ENCODE assay signal across 26 cellular contexts in the genomic region with DNA sequence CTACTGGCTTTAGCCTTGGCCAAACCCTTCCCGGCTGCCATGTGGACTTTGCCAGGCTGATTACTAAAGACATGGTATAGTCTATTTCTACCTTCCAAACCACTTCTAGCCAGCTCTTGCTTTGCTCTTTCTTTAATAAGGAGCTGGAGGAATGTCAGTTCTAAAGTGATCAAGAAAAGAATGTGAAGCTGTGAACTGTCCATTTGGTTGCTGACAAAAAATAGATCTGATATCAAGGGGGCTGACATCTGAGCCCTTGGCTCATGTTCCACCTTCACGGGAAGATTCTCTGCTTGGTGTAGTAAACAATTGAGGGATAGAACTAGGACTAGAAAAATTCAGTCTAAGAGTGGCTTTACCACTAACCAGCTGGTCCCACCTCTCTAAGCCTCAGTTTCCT. TPM values are rescaled to one million over a fixed set of nuclear protein-coding genes. Genes with fewer than 3 reads are reported as not detected.
"Had no signal": no experiment of that assay in that cellular context is flagged by ENCODE, and none has a peak within 500 bp of the region (broad histone marks: within the 10 kb centered on the region; RNA-seq: fewer than 3 reads in every experiment).

No MANE protein-coding gene starts in this region.

- H3K4me1 ChIP-seq: ascending aorta, breast epithelium, colonic mucosa, foreskin keratinocyte, gastroesophageal sphincter had no signal

- H3K36me3 ChIP-seq: ascending aorta, breast epithelium, cardiac muscle cell, colonic mucosa, gastroesophageal sphincter had no signal

- H3K27ac ChIP-seq: breast epithelium, cardiac muscle cell, colonic mucosa, foreskin keratinocyte had no signal

- ATAC-seq: activated CD4-positive, alpha-beta T cell treated with anti-CD3 and anti-CD28 coated beads for 36 hours; activated naive CD4-positive, alpha-beta T cell treated with anti-CD3 and anti-CD28 coated beads, Interleukin-2, amount 50 U/mL, for 72 hours; activated T-cell treated with anti-CD3 and anti-CD28 coated beads, Interleukin-2, amount 50 U/mL, for 72 hours; esophagus mucosa; foreskin keratinocyte; gastroesophageal sphincter had no signal

- H3K4me3 ChIP-seq: ascending aorta, breast epithelium, cardiac muscle cell, colonic mucosa, gastroesophageal sphincter had no signal

- H3K9me3 ChIP-seq: ascending aorta, breast epithelium, colonic mucosa, gastroesophageal sphincter had no signal

- DNase-seq: activated CD4-positive, alpha-beta memory T cell treated with anti-CD3 and anti-CD28 coated beads, Interleukin-2, amount 10 ng/mL, durations not matched to agents 7 days and 5 days; activated CD4-positive, alpha-beta T cell treated with anti-CD3 and anti-CD28 coated beads for 36 hours; activated CD4-positive, alpha-beta T cell treated with anti-CD3 and anti-CD28 coated beads, Interleukin-2, amount 10 ng/mL, durations not matched to agents 24 days and 14 days; activated CD4-positive, CD25-positive, alpha-beta regulatory T cell; activated CD4-positive, CD25-positive, alpha-beta regulatory T cell treated with anti-CD3 and anti-CD28 coated beads, Interleukin-2, amount 50 U/mL, for 72 hours; activated CD8-positive, alpha-beta memory T cell treated with anti-CD3 and anti-CD28 coated beads, Interleukin-2, amount 50 U/mL, for 48 hours; activated gamma-delta T cell; activated naive CD4-positive, alpha-beta T cell; activated naive CD4-positive, alpha-beta T cell treated with anti-CD3 and anti-CD28 coated beads, Interleukin-2, amount 10 ng/mL, durations not matched to agents 7 days and 5 days; activated naive CD8-positive, alpha-beta T cell treated with anti-CD3 and anti-CD28 coated beads, Interleukin-2, amount 10 ng/mL, durations not matched to agents 7 days and 5 days; activated T-cell treated with anti-CD3 and anti-CD28 coated beads for 4 hours; activated T-cell treated with anti-CD3 and anti-CD28 coated beads, Interleukin-2, amount 50 U/mL, for 24 hours; activated T-cell treated with anti-CD3 and anti-CD28 coated beads, Interleukin-2, amount 50 U/mL, for 72 hours; central memory CD4-positive, alpha-beta T cell; cerebellar nuclear complex; colonic mucosa; effector CD8-positive, alpha-beta T cell; foreskin keratinocyte; T-helper 2 cell had no signal

- H3K27me3 ChIP-seq: ascending aorta, breast epithelium, cardiac muscle cell, colonic mucosa, gastroesophageal sphincter had no signal

RNA-seq across cellular contexts. Expression of a gene that starts 22.6 kb away (rescaled TPM):
- total RNA-seq: ascending aorta, glomerular endothelial cell had no signal
